8 cellular contexts compared by ENCODE assay signal in the genomic region with DNA sequence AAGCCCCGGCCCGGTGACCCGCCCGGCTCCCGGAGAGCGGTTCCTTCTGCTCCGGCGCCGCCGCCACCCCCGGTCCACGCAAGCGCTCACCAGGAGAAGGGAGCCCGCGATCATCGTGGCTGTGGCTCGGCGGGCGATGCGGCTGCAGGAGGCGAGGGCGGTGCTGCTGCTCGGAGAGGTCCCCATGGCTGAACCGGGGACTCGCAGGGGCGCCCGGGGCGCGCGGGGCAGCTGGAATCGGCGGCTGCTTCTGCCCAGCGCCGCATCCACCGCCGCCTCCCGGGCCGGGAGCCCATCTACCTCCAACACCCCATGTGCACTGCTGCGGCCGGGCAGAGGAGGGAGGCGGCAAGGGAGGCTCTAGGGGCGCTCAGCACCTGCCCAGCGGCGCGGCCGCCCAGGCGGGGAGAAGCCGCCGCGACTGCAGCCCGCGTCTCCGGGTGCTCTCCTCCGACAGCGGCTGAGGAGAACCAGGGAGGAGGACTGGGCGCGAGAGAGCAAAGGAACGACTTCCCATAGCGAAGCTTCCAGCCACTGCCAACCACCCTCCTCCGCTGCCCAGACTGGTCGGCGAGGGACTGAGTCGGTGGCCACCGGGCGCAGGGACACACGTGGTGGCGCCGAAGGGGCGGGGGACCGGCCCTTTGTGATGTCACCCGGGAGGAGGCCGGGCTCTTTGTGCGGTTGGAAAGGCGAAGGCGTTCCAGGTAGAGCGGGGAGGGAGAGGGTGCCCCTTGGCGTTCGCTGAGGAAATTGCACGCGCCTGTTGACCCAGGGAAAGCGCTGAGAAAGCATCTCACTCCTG. TPM values are rescaled to one million over a fixed set of nuclear protein-coding genes. Genes with fewer than 3 reads are reported as not detected.
DNase-seq lines count a peak whose midpoint lies in the region; ATAC-seq and TF ChIP-seq lines count a peak whose summit lies in the region.

A gene with protein sequence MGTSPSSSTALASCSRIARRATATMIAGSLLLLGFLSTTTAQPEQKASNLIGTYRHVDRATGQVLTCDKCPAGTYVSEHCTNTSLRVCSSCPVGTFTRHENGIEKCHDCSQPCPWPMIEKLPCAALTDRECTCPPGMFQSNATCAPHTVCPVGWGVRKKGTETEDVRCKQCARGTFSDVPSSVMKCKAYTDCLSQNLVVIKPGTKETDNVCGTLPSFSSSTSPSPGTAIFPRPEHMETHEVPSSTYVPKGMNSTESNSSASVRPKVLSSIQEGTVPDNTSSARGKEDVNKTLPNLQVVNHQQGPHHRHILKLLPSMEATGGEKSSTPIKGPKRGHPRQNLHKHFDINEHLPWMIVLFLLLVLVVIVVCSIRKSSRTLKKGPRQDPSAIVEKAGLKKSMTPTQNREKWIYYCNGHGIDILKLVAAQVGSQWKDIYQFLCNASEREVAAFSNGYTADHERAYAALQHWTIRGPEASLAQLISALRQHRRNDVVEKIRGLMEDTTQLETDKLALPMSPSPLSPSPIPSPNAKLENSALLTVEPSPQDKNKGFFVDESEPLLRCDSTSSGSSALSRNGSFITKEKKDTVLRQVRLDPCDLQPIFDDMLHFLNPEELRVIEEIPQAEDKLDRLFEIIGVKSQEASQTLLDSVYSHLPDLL (minus strand): TSS at position 580 of the 805 bp plus-strand sequence. CDS start 394 bp downstream, at position 186.

- POLR2A ChIA-PET in SK-N-SH (lab: Yijun Ruan, JAX) = no interaction called here

- peak within 1 kb of the TSS in 1 of 2 experiments; percentile 76; a peak in 1 of 4 replicates for H3K27ac ChIP-seq in SK-N-SH (ENCODE audit: low read depth in 2 of 2, low read length in 1 of 2)
- peak within 1 kb of the TSS; percentile 33 to 43 for H3K27ac ChIP-seq in ovary
- no peak within 1 kb of the TSS for H3K27ac ChIP-seq in tibial artery

- H3K79me2 ChIP-seq in SK-N-SH (ENCODE audit: insufficient read depth) = no peaks in the 10 kb centered on the region

- ATAC-seq in Right ventricle myocardium inferior = peak; percentile 98

- no peaks in the 10 kb centered on the region for H3F3A ChIP-seq in SK-N-SH (replicated peaks; ENCODE audit: insufficient read depth)

- H3K4me3 ChIP-seq in GM08714 (ENCODE audit: low read length) (peak within 1 kb of the TSS; percentile 63; the same call in 1 of the 2 replicates), HFF-Myc (replicated peaks; ENCODE audit: low read depth, low read length) (peak within 1 kb of the TSS; percentile 91), SK-N-SH (ENCODE audit: low read depth in 2 of 2, low read length in 1 of 2) (peak within 1 kb of the TSS; percentile 76 to 82), ovary (peak within 1 kb of the TSS; percentile 58), tibial artery (peak within 1 kb of the TSS; percentile 50 to 65)

- H3K4me1 ChIP-seq in SK-N-SH (ENCODE audit: control insufficient read depth in 1 of 2, insufficient read depth in 2 of 2, low read depth in 1 of 2, low read length in 1 of 2) (peaks cover 0 to 6% of the 10 kb centered on the region in 2 experiments; a peak in 2 of 4 replicates), ovary (ENCODE audit: insufficient read depth) (peaks cover 2% of the 10 kb centered on the region), tibial artery (peaks cover 0 to 19% (median 12%) of the 10 kb centered on the region in 4 donors)

- TF ChIP-seq CTCF in HFF-Myc (IDR thresholded peaks at IDR 0.05; ENCODE audit: low read depth, low read length, missing control alignments) (peak; percentile 92), SK-N-SH (IDR thresholded peaks at IDR 0.05) (peak; percentile 92), ovary (IDR thresholded peaks at IDR 0.05) (peak; percentile 76 to 93 (median 77)), tibial artery (IDR thresholded peaks at IDR 0.05) (peak; percentile 69 to 79)

- TF ChIP-seq RAD21 in SK-N-SH (IDR thresholded peaks at IDR 0.05; ENCODE audit: low read length) = peak; percentile 98

- no peak for TF ChIP-seq EP300 in SK-N-SH (IDR thresholded peaks at IDR 0.05; ENCODE audit: borderline replicate concordance in 1 of 2, low read depth in 1 of 2, low read length in 1 of 2)
- TF ChIP-seq EP300 in ovary (IDR thresholded peaks at IDR 0.05) = no peak

- intact Hi-C loops in Right ventricle myocardium inferior (cut with DNase I) (loop anchor here (1.0 to 5.0 kb wide), 4 partner anchors 62 to 462 kb away; no protein-coding TSS in a partner anchor), ovary (cut with DNase I) (loop anchor here (2.0 to 10.0 kb wide), 10 partner anchors 62 to 832 kb away; no protein-coding TSS in a partner anchor), tibial artery (cut with DNase I; ENCODE audit: low total_unique reads) (no loop called here)

- DNase-seq in HFF-Myc (ENCODE audit: extremely low read depth, low read depth) (peak; percentile 73), NAMALWA (ENCODE audit: low spot score) (peak; percentile 92), SK-N-SH (peak; percentile 93), Right ventricle myocardium inferior (ENCODE audit: missing footprints) (peak; percentile 92), ovary (peak; percentile 83 to 89 (median 85)), tibial artery (peak; percentile 87 to 90)
- DNase-seq in activated naive CD8-positive, alpha-beta T cell treated with anti-CD3 and anti-CD28 coated beads, Interleukin-2, amount 50 U/mL, for 16 hours (ENCODE audit: low read depth, low spot score) = peak; percentile 65

- 4% methylated on average over 18 of the region's 81 CpGs for WGBS in SK-N-SH (ENCODE audit: low lambda C conversion rate)
- WGBS in ovary, 3 donors = 0 to 1% (median 0%) methylated on average over 70 to 81 of the region's 81 CpGs

- peak within 1 kb of the TSS; percentile 26; the same call in 1 of the 2 replicates for H3K9ac ChIP-seq in SK-N-SH

- H3K9me3 ChIP-seq in SK-N-SH = no peaks in the 10 kb centered on the region
- no peaks in the 10 kb centered on the region for H3K9me3 ChIP-seq in ovary
- H3K9me3 ChIP-seq in tibial artery = no peaks in the 10 kb centered on the region

- H4K20me1 ChIP-seq in SK-N-SH (ENCODE audit: insufficient read depth) = no peaks in the 10 kb centered on the region

- H3K27me3 ChIP-seq in SK-N-SH (ENCODE audit: insufficient read depth) = peaks cover 11% of the 10 kb centered on the region; the same call in 1 of the 2 replicates
- H3K27me3 ChIP-seq in ovary = no peaks in the 10 kb centered on the region
- peaks cover 0 to 29% of the 10 kb centered on the region in 2 donors for H3K27me3 ChIP-seq in tibial artery

- H2AFZ ChIP-seq in SK-N-SH (ENCODE audit: low read depth) = peak within 1 kb of the TSS; percentile 88

- H3K36me3 ChIP-seq in SK-N-SH (replicated peaks in 1 of 2; ENCODE audit: control insufficient read depth in 1 of 2, insufficient read depth in 2 of 2, low read length in 1 of 2) (no peaks in the 10 kb centered on the region), ovary (no peaks in the 10 kb centered on the region), tibial artery (no peaks in the 10 kb centered on the region)

- TF ChIP-seq POLR2A in ovary (IDR thresholded peaks at IDR 0.05) = no peak

- CTCF ChIA-PET in SK-N-SH (lab: Yijun Ruan, JAX) = interaction anchor here (0.6 to 9.5 kb wide), 33 partner anchors 9 to 474 kb away, joined by 3 to 231 read pairs (median 4); no protein-coding TSS in a partner anchor

- H3K4me2 ChIP-seq in SK-N-SH = peak within 1 kb of the TSS; percentile 97

- H3K9me2 ChIP-seq in SK-N-SH = no peaks in the 10 kb centered on the region

TF ChIP-seq in SK-N-SH, 30 proteins besides CTCF, POLR2A, EP300 and RAD21 (continues in another document):
- peak; percentile 99 for TF ChIP-seq MXI1 (IDR thresholded peaks at IDR 0.05; ENCODE audit: low read depth, low read length)
- no peak for TF ChIP-seq TEAD4 (IDR thresholded peaks at IDR 0.05; ENCODE audit: borderline replicate concordance, insufficient read depth)
- 0 out of 2 replicates have a peak, but pooled peaks have one; percentile 35 for TF ChIP-seq POLR2AphosphoS5 (IDR thresholded peaks at IDR 0.05; ENCODE audit: low read depth, low read length)
- TF ChIP-seq, protein P1, sequence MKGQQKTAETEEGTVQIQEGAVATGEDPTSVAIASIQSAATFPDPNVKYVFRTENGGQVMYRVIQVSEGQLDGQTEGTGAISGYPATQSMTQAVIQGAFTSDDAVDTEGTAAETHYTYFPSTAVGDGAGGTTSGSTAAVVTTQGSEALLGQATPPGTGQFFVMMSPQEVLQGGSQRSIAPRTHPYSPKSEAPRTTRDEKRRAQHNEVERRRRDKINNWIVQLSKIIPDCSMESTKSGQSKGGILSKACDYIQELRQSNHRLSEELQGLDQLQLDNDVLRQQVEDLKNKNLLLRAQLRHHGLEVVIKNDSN (IDR thresholded peaks at IDR 0.05; ENCODE audit: borderline replicate concordance, low read depth) = peak; percentile 62; the same call in 1 of the 2 replicates
- TF ChIP-seq RFX5 (IDR thresholded peaks at IDR 0.05; ENCODE audit: low read length) = peak; percentile 54; the same call in 1 of the 2 replicates
- TF ChIP-seq FOXM1 (IDR thresholded peaks at IDR 0.05; ENCODE audit: low read depth) = no peak; the same call in 1 of the 2 replicates
- peak; percentile 31 for TF ChIP-seq NRF1 (IDR thresholded peaks at IDR 0.05; ENCODE audit: low read depth, low read length)
- peak; percentile 99 for TF ChIP-seq SMC3 (IDR thresholded peaks at IDR 0.05; ENCODE audit: low read depth, low read length)
- peak; percentile 74; the same call in 1 of the 2 replicates for TF ChIP-seq SIN3A (IDR thresholded peaks at IDR 0.05; ENCODE audit: borderline replicate concordance, low read depth, low read length)
- no peak for TF ChIP-seq FOXJ3 (CRISPR knock-in tag; IDR thresholded peaks at IDR 0.05)
- TF ChIP-seq TCF12 (IDR thresholded peaks at IDR 0.05) = no peak
- TF ChIP-seq CHD2 (IDR thresholded peaks at IDR 0.05; ENCODE audit: low read length, partially characterized antibody) = peak; percentile 49
- TF ChIP-seq TAF1 (IDR thresholded peaks at IDR 0.05; ENCODE audit: borderline replicate concordance, low read depth, low read length) = peak; percentile 30; the same call in 1 of the 2 replicates
- no peak for TF ChIP-seq RXRA (IDR thresholded peaks at IDR 0.05; ENCODE audit: borderline replicate concordance, low read depth)
- TF ChIP-seq GATA2 (CRISPR knock-in tag; IDR thresholded peaks at IDR 0.05) = no peak
- TF ChIP-seq RCOR1 (IDR thresholded peaks at IDR 0.05; ENCODE audit: low read length) = peak; percentile 46
- TF ChIP-seq, protein P2, sequence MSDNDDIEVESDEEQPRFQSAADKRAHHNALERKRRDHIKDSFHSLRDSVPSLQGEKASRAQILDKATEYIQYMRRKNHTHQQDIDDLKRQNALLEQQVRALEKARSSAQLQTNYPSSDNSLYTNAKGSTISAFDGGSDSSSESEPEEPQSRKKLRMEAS (IDR thresholded peaks at IDR 0.05; ENCODE audit: low read depth) = peak; percentile 93

RNA-seq across cellular contexts. Expression of the gene that starts here (rescaled TPM):
- polyA plus RNA-seq in SK-N-SH (2012; rRNA removed) (5.8 and 9.2 TPM in 2 replicates), ovary (10 to 100 TPM in 1 of 2 donors, 1 to 10 TPM in 1; 6.9 to 18.3 TPM)
- polyA plus RNA-seq in SK-N-SH (2012; cell fraction: cytosol; rRNA removed) = 8.1 and 9.5 TPM in 2 replicates
- polyA plus RNA-seq in SK-N-SH (2012; cell fraction: nucleus; rRNA removed) = 2.7 and 3.6 TPM in 2 replicates
- total RNA-seq in Right ventricle myocardium inferior (15.3 TPM), ovary (10 to 100 TPM in 6 of 7 donors, 1 to 10 TPM in 1; 4.9 to 15.1 (median 13.5) TPM)

Comparison
In these comparisons a context has a peak if more than half of its experiments do, and no peak if none do; other contexts are left out.
1. H3K27ac ChIP-seq: peak in ovary (2 of 2); none in tibial artery (0 of 2).
2. Peak in every context shown above with its lines, with median percentiles within 50 percentile points of each other: H3K4me3 ChIP-seq, DNase-seq and CTCF ChIP-seq.